In genomic region chr9:31100311-31100710, GRCh38 we compare ENCODE assay signal across 9 cellular contexts.
"Had no signal": no experiment of that assay in that cellular context is flagged by ENCODE, and none has a peak within 500 bp of the region (broad histone marks: within the 10 kb centered on the region; RNA-seq: fewer than 3 reads in every experiment).

No MANE protein-coding gene starts in this region.

- H3K4me1 ChIP-seq: HAP-1 had no signal

- H3K36me3 ChIP-seq: HAP-1 had no signal

- H3K9me3 ChIP-seq: HAP-1 had no signal

- H3K9ac ChIP-seq: GM23248 had no signal

- H2AFZ ChIP-seq: GM23248 had no signal

- DNase-seq: GM23248, GOT3, H7, HFFc6, IMR-90 had no signal

- H3K27ac ChIP-seq: GM23248, HL-60 had no signal

- FAIRE-seq: HepG2, K562 had no signal

- H3K4me3 ChIP-seq: GM23248, HAP-1, K562 had no signal
